Comparison of ENCODE assay signal across 2 cellular contexts in genomic region chr1:52542085-52542688, GRCh38.
A peak's percentile ranks its signal among the peaks of the same experiment; 100 is the strongest.
TF ChIP-seq lines count a peak whose summit lies in the region.

No MANE protein-coding gene starts in this region.

TF ChIP-seq in IMR-90, 13 proteins besides CTCF, POLR2A, EP300 and RAD21:
- no peak for TF ChIP-seq RCOR1 (IDR thresholded peaks at IDR 0.05; ENCODE audit: insufficient replicate concordance, low read length)
- peak; percentile 57 for TF ChIP-seq CEBPB (IDR thresholded peaks at IDR 0.05; ENCODE audit: low read depth, low read length)

TF ChIP-seq in K562, 482 proteins besides CTCF, POLR2A, EP300 and RAD21:
- TF ChIP-seq ZNF324 (CRISPR knock-in tag; IDR thresholded peaks at IDR 0.05) (peak; percentile 100), CEBPB (tag; IDR thresholded peaks at IDR 0.05) (peak; percentile 78), ZNF3 (CRISPR knock-in tag; IDR thresholded peaks at IDR 0.05) (no peak), KDM5B (IDR thresholded peaks at IDR 0.05; ENCODE audit: insufficient replicate concordance, low read depth, low read length) (no peak), ZNF717 (CRISPR knock-in tag; IDR thresholded peaks at IDR 0.05) (no peak), CBX5 (IDR thresholded peaks at IDR 0.05; ENCODE audit: borderline replicate concordance, low read depth) (peak; percentile 52; the same call in 1 of the 2 replicates), CEBPG (CRISPR knock-in tag; IDR thresholded peaks at IDR 0.05) (no peak), CEBPG (tag; conservative IDR thresholded peaks at IDR 0.05 in 1 of 2, IDR thresholded peaks at IDR 0.05 in 1 of 2) (peak; percentile 35 to 81; a peak in 3 of 4 replicates), SRF (CRISPR knock-in tag; IDR thresholded peaks at IDR 0.05) (no peak), PRPF4 (IDR thresholded peaks at IDR 0.05; ENCODE audit: insufficient read depth, low read depth, low read length, poor library complexity, severe bottlenecking) (no peak), CBX3 (IDR thresholded peaks at IDR 0.05; ENCODE audit: borderline replicate concordance in 1 of 2, low read length in 2 of 2) (peak in 1 of 2 experiments; percentile 97; a peak in 2 of 3 replicates), TRIM24 (IDR thresholded peaks at IDR 0.05) (peak; percentile 52 to 73; a peak in 3 of 4 replicates), ZSCAN32 (CRISPR knock-in tag; IDR thresholded peaks at IDR 0.05) (no peak), ZNF140 (CRISPR knock-in tag; IDR thresholded peaks at IDR 0.05) (no peak), RHOXF2B (CRISPR knock-in tag; conservative IDR thresholded peaks at IDR 0.05) (no peak), TRIM28 (IDR thresholded peaks at IDR 0.05) (peak; percentile 88), CHD1 (IDR thresholded peaks at IDR 0.05; ENCODE audit: low read length) (no peak), NCOA1 (IDR thresholded peaks at IDR 0.05; ENCODE audit: low read depth) (no peak), CHAMP1 (IDR thresholded peaks at IDR 0.05) (peak; percentile 18; the same call in 1 of the 2 replicates), ZNF445 (CRISPR knock-in tag; IDR thresholded peaks at IDR 0.05; ENCODE audit: low read depth) (0 out of 2 replicates have a peak, but pooled peaks have one; percentile 56), JUN (IDR thresholded peaks at IDR 0.05; ENCODE audit: borderline replicate concordance, low read depth, low read length) (no peak), JUN (CRISPR knock-in tag; IDR thresholded peaks at IDR 0.05; ENCODE audit: borderline replicate concordance) (no peak), ETS2 (tag; IDR thresholded peaks at IDR 0.05; ENCODE audit: borderline replicate concordance, poor library complexity, severe bottlenecking) (no peak), ZNF764 (CRISPR knock-in tag; IDR thresholded peaks at IDR 0.05; ENCODE audit: low read depth) (no peak), ZNF280A (IDR thresholded peaks at IDR 0.05; ENCODE audit: low read depth, partially characterized antibody) (peak; percentile 85)
